ENCODE assay signal across 1 cellular context in genomic region chr2:33197198-33197938, GRCh38.
TF ChIP-seq lines count a peak whose summit lies in the region.

No MANE protein-coding gene starts in this region.

TF ChIP-seq in HepG2, 621 proteins besides CTCF, POLR2A, EP300 and RAD21 (continued from another document and continues in another):
- TF ChIP-seq, protein P1, sequence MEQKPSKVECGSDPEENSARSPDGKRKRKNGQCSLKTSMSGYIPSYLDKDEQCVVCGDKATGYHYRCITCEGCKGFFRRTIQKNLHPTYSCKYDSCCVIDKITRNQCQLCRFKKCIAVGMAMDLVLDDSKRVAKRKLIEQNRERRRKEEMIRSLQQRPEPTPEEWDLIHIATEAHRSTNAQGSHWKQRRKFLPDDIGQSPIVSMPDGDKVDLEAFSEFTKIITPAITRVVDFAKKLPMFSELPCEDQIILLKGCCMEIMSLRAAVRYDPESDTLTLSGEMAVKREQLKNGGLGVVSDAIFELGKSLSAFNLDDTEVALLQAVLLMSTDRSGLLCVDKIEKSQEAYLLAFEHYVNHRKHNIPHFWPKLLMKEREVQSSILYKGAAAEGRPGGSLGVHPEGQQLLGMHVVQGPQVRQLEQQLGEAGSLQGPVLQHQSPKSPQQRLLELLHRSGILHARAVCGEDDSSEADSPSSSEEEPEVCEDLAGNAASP (CRISPR knock-in tag; IDR thresholded peaks at IDR 0.05; ENCODE audit: borderline replicate concordance): peak; percentile 64; the same call in 1 of the 2 replicates
- TF ChIP-seq MEF2D (CRISPR knock-in tag; IDR thresholded peaks at IDR 0.05) (no peak), RXRB (CRISPR knock-in tag; IDR thresholded peaks at IDR 0.05; ENCODE audit: borderline replicate concordance) (peak; percentile 79), ZNF772 (CRISPR knock-in tag; IDR thresholded peaks at IDR 0.05) (no peak), TRIM24 (CRISPR knock-in tag; IDR thresholded peaks at IDR 0.05) (peak; percentile 64; the same call in 1 of the 2 replicates), AHDC1 (CRISPR knock-in tag; IDR thresholded peaks at IDR 0.05; ENCODE audit: borderline replicate concordance) (peak; percentile 90), ATF1 (CRISPR knock-in tag; IDR thresholded peaks at IDR 0.05) (peak; percentile 54; the same call in 1 of the 2 replicates), BHLHE40 (IDR thresholded peaks at IDR 0.05; ENCODE audit: low read length) (no peak), ZNF841 (CRISPR knock-in tag; IDR thresholded peaks at IDR 0.05; ENCODE audit: borderline replicate concordance) (no peak), MIER2 (CRISPR knock-in tag; IDR thresholded peaks at IDR 0.05) (peak; percentile 63; the same call in 1 of the 2 replicates), KLF6 (CRISPR knock-in tag; IDR thresholded peaks at IDR 0.05) (peak; percentile 61; the same call in 1 of the 2 replicates), KLF11 (CRISPR knock-in tag; IDR thresholded peaks at IDR 0.05) (no peak), YY1 (IDR thresholded peaks at IDR 0.05; ENCODE audit: insufficient read depth, insufficient replicate concordance, low read depth, low read length) (no peak), MLLT10 (CRISPR knock-in tag; IDR thresholded peaks at IDR 0.05) (no peak), ZSCAN12 (CRISPR knock-in tag; IDR thresholded peaks at IDR 0.05) (no peak), RFX3 (CRISPR knock-in tag; IDR thresholded peaks at IDR 0.05) (no peak), ZNF225 (CRISPR knock-in tag; IDR thresholded peaks at IDR 0.05) (no peak), NR2F2 (IDR thresholded peaks at IDR 0.05; ENCODE audit: borderline replicate concordance, low read depth) (no peak; the same call in 1 of the 2 replicates), NR2F6 (IDR thresholded peaks at IDR 0.05) (peak; percentile 49), NR2F6 (CRISPR knock-in tag; IDR thresholded peaks at IDR 0.05) (peak; percentile 52), ZNF12 (CRISPR knock-in tag; IDR thresholded peaks at IDR 0.05) (no peak; the same call in 1 of the 2 replicates), ZNF337 (CRISPR knock-in tag; IDR thresholded peaks at IDR 0.05; ENCODE audit: borderline replicate concordance, low read depth) (no peak), REPIN1 (CRISPR knock-in tag; IDR thresholded peaks at IDR 0.05; ENCODE audit: borderline replicate concordance, low read depth) (no peak), DMAP1 (CRISPR knock-in tag; IDR thresholded peaks at IDR 0.05) (no peak), MED8 (CRISPR knock-in tag; IDR thresholded peaks at IDR 0.05; ENCODE audit: insufficient replicate concordance) (no peak), POLR2G (IDR thresholded peaks at IDR 0.05; ENCODE audit: low read depth, low read length) (no peak), SOX6 (IDR thresholded peaks at IDR 0.05) (no peak), SOX6 (CRISPR knock-in tag; IDR thresholded peaks at IDR 0.05) (peak; percentile 92), ZBTB14 (CRISPR knock-in tag; IDR thresholded peaks at IDR 0.05) (no peak), ZNF883 (CRISPR knock-in tag; IDR thresholded peaks at IDR 0.05; ENCODE audit: not compliant biosample characterization) (no peak), ZNF24 (IDR thresholded peaks at IDR 0.05) (no peak), POLR2AphosphoS2 (IDR thresholded peaks at IDR 0.05; ENCODE audit: low read depth, low read length) (no peak), TEAD2 (CRISPR knock-in tag; IDR thresholded peaks at IDR 0.05) (no peak), KDM5A (IDR thresholded peaks at IDR 0.05; ENCODE audit: borderline replicate concordance, low read length) (no peak), NFKB2 (CRISPR knock-in tag; IDR thresholded peaks at IDR 0.05; ENCODE audit: borderline replicate concordance) (no peak), MZF1 (CRISPR knock-in tag; IDR thresholded peaks at IDR 0.05; ENCODE audit: borderline replicate concordance) (no peak)
- TF ChIP-seq, protein P2, sequence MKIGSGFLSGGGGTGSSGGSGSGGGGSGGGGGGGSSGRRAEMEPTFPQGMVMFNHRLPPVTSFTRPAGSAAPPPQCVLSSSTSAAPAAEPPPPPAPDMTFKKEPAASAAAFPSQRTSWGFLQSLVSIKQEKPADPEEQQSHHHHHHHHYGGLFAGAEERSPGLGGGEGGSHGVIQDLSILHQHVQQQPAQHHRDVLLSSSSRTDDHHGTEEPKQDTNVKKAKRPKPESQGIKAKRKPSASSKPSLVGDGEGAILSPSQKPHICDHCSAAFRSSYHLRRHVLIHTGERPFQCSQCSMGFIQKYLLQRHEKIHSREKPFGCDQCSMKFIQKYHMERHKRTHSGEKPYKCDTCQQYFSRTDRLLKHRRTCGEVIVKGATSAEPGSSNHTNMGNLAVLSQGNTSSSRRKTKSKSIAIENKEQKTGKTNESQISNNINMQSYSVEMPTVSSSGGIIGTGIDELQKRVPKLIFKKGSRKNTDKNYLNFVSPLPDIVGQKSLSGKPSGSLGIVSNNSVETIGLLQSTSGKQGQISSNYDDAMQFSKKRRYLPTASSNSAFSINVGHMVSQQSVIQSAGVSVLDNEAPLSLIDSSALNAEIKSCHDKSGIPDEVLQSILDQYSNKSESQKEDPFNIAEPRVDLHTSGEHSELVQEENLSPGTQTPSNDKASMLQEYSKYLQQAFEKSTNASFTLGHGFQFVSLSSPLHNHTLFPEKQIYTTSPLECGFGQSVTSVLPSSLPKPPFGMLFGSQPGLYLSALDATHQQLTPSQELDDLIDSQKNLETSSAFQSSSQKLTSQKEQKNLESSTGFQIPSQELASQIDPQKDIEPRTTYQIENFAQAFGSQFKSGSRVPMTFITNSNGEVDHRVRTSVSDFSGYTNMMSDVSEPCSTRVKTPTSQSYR (CRISPR knock-in tag; IDR thresholded peaks at IDR 0.05; ENCODE audit: borderline replicate concordance): peak; percentile 40; the same call in 1 of the 2 replicates
- TF ChIP-seq, protein P3, sequence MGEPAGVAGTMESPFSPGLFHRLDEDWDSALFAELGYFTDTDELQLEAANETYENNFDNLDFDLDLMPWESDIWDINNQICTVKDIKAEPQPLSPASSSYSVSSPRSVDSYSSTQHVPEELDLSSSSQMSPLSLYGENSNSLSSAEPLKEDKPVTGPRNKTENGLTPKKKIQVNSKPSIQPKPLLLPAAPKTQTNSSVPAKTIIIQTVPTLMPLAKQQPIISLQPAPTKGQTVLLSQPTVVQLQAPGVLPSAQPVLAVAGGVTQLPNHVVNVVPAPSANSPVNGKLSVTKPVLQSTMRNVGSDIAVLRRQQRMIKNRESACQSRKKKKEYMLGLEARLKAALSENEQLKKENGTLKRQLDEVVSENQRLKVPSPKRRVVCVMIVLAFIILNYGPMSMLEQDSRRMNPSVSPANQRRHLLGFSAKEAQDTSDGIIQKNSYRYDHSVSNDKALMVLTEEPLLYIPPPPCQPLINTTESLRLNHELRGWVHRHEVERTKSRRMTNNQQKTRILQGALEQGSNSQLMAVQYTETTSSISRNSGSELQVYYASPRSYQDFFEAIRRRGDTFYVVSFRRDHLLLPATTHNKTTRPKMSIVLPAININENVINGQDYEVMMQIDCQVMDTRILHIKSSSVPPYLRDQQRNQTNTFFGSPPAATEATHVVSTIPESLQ (CRISPR knock-in tag; conservative IDR thresholded peaks at IDR 0.05): no peak
- TF ChIP-seq, protein P4, sequence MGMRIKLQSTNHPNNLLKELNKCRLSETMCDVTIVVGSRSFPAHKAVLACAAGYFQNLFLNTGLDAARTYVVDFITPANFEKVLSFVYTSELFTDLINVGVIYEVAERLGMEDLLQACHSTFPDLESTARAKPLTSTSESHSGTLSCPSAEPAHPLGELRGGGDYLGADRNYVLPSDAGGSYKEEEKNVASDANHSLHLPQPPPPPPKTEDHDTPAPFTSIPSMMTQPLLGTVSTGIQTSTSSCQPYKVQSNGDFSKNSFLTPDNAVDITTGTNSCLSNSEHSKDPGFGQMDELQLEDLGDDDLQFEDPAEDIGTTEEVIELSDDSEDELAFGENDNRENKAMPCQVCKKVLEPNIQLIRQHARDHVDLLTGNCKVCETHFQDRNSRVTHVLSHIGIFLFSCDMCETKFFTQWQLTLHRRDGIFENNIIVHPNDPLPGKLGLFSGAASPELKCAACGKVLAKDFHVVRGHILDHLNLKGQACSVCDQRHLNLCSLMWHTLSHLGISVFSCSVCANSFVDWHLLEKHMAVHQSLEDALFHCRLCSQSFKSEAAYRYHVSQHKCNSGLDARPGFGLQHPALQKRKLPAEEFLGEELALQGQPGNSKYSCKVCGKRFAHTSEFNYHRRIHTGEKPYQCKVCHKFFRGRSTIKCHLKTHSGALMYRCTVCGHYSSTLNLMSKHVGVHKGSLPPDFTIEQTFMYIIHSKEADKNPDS (CRISPR knock-in tag; IDR thresholded peaks at IDR 0.05): no peak
- TF ChIP-seq, protein P5, sequence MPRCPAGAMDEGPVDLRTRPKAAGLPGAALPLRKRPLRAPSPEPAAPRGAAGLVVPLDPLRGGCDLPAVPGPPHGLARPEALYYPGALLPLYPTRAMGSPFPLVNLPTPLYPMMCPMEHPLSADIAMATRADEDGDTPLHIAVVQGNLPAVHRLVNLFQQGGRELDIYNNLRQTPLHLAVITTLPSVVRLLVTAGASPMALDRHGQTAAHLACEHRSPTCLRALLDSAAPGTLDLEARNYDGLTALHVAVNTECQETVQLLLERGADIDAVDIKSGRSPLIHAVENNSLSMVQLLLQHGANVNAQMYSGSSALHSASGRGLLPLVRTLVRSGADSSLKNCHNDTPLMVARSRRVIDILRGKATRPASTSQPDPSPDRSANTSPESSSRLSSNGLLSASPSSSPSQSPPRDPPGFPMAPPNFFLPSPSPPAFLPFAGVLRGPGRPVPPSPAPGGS (CRISPR knock-in tag; IDR thresholded peaks at IDR 0.05): no peak
- TF ChIP-seq, protein P6, sequence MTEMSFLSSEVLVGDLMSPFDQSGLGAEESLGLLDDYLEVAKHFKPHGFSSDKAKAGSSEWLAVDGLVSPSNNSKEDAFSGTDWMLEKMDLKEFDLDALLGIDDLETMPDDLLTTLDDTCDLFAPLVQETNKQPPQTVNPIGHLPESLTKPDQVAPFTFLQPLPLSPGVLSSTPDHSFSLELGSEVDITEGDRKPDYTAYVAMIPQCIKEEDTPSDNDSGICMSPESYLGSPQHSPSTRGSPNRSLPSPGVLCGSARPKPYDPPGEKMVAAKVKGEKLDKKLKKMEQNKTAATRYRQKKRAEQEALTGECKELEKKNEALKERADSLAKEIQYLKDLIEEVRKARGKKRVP (CRISPR knock-in tag; IDR thresholded peaks at IDR 0.05): no peak
- TF ChIP-seq, protein P7, sequence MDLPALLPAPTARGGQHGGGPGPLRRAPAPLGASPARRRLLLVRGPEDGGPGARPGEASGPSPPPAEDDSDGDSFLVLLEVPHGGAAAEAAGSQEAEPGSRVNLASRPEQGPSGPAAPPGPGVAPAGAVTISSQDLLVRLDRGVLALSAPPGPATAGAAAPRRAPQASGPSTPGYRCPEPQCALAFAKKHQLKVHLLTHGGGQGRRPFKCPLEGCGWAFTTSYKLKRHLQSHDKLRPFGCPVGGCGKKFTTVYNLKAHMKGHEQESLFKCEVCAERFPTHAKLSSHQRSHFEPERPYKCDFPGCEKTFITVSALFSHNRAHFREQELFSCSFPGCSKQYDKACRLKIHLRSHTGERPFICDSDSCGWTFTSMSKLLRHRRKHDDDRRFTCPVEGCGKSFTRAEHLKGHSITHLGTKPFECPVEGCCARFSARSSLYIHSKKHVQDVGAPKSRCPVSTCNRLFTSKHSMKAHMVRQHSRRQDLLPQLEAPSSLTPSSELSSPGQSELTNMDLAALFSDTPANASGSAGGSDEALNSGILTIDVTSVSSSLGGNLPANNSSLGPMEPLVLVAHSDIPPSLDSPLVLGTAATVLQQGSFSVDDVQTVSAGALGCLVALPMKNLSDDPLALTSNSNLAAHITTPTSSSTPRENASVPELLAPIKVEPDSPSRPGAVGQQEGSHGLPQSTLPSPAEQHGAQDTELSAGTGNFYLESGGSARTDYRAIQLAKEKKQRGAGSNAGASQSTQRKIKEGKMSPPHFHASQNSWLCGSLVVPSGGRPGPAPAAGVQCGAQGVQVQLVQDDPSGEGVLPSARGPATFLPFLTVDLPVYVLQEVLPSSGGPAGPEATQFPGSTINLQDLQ (CRISPR knock-in tag; IDR thresholded peaks at IDR 0.05): no peak
